In the genomic region with DNA sequence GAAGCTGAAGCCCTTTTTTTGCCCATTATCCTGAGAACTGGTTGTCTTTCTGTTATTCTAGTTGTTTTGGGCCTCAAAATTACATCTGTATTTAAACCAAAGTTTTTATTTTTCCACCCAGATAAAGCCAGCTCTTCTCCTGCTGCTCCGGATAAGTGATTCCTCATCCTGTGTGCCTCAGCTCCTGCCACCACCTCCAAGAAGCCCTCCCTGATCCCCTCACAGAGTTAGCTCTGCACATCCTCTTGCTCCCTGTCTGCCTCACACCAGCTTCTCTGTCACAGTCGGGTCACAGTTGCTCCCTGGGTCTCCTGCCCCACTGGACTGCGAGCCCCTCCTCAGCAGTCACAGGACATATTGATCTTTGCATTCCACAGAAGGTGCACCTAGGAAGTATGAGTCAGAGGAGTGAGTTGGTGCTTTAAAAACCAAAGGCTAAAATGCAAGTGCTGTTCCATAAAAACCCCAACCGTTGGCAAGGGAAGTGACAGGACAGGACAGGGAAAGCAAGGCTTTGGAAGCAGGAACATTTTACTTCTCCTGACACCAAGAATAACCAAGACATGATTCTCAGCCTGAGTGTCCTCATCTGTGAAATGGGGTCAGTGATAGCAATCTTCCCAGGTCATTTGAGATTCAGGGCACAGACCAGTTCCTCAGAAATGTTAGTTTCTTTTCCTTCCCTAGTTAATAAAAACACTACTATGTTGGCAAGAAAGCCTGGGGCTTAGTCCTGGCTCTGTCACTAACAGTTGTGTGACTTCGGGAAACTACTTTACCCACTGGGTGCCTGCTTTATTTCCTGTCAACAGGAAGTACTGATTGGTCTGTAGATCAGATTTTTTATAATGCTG, we compare ENCODE assay signal across 1 cellular context.
TF ChIP-seq lines count a peak whose summit lies in the region.

No MANE protein-coding gene starts in this region.

TF ChIP-seq in IMR-90, 13 proteins besides CTCF, POLR2A, EP300 and RAD21 (continued from another document):
- TF ChIP-seq FOS (IDR thresholded peaks at IDR 0.05; ENCODE audit: low read depth, low read length) (no peak), RFX5 (IDR thresholded peaks at IDR 0.05; ENCODE audit: low read depth, low read length) (no peak), RCOR1 (IDR thresholded peaks at IDR 0.05; ENCODE audit: insufficient replicate concordance, low read length) (no peak), NFE2L2 (IDR thresholded peaks at IDR 0.05; ENCODE audit: low read depth, low read length) (no peak), MAZ (IDR thresholded peaks at IDR 0.05; ENCODE audit: borderline replicate concordance, low read depth, low read length) (no peak), MAFK (IDR thresholded peaks at IDR 0.05; ENCODE audit: low read depth, low read length) (no peak), SMC3 (IDR thresholded peaks at IDR 0.05; ENCODE audit: low read depth, low read length) (no peak), MXI1 (IDR thresholded peaks at IDR 0.05; ENCODE audit: borderline replicate concordance, low read depth, low read length) (no peak)
- TF ChIP-seq, protein P1, sequence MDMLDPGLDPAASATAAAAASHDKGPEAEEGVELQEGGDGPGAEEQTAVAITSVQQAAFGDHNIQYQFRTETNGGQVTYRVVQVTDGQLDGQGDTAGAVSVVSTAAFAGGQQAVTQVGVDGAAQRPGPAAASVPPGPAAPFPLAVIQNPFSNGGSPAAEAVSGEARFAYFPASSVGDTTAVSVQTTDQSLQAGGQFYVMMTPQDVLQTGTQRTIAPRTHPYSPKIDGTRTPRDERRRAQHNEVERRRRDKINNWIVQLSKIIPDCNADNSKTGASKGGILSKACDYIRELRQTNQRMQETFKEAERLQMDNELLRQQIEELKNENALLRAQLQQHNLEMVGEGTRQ (IDR thresholded peaks at IDR 0.05; ENCODE audit: low read depth, low read length), result no peak
